9 cellular contexts compared by ENCODE assay signal in the genomic region with DNA sequence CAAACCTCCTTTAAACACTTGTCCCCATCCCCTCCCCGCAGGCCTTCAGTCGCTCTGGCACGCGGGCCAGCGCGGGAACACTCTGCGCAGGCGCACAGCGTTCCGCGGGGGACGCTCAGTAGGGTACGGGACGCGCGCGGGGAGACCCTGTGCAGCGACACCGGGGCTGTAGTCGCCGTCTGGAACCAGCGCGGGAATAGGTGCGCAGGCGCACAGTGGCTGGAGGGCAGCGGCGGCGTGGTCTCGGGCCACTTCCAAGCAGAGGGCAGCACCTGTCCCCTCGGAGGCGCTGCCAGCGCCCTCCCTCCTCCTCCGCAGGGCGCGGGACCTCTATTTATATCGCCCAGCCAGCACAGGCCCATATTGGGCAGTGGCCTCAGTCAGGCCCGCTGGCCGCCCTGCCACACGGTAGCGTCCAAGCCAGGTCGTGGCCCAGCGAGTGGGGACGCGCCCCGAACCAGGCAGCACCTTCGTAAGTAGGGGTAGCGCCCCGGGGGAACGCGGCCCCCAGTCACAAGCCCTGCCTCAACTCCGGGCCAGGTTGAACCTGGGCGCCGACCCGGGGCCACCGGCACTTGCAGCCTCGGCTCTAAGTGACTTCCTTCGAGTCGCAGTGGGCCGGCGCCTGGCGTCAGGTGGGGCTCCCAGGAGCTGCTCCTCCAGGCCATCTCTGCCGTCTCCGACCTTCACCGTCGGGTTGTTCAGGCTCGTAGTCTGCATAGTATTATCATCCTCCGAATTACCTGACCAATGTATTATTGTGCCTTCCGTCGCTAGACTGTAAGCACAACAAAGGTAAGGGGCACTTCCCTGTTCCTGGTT. TPM values are rescaled to one million over a fixed set of nuclear protein-coding genes. Genes with fewer than 3 reads are reported as not detected.
DNase-seq lines count a peak whose midpoint lies in the region; ATAC-seq, FAIRE-seq and TF ChIP-seq lines count a peak whose summit lies in the region.
"Had no signal": no experiment of that assay in that cellular context is flagged by ENCODE, and none has a peak within 500 bp of the region (broad histone marks: within the 10 kb centered on the region; RNA-seq: fewer than 3 reads in every experiment).

A gene with protein sequence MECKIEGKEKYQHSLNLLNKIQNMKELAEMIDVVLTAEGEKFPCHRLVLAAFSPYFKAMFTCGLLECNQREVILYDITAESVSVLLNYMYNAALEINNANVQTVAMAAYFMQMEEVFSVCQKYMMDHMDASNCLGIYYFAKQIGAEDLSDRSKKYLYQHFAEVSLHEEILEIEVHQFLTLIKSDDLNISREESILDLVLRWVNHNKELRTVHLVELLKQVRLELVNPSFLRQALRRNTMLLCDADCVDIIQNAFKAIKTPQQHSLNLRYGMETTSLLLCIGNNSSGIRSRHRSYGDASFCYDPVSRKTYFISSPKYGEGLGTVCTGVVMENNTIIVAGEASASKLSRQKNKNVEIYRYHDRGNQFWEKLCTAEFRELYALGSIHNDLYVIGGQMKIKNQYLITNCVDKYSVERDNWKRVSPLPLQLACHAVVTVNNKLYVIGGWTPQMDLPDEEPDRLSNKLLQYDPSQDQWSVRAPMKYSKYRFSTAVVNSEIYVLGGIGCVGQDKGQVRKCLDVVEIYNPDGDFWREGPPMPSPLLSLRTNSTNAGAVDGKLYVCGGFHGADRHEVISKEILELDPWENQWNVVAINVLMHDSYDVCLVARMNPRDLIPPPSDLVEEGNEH (plus strand): TSS at position 118 of the 822 bp plus-strand sequence. CDS start 7,830 bp downstream, outside the sequence.

- no peaks in the 10 kb centered on the region for H3K9me3 ChIP-seq in HUES6 (ENCODE audit: control insufficient read depth, insufficient read depth, low read depth, low read length)
- no peaks in the 10 kb centered on the region for H3K9me3 ChIP-seq in Caco-2

- DNase-seq in bronchial epithelial cell (ENCODE audit: low read depth) (no peak), left kidney (ENCODE audit: low read depth, low spot score) (peak; percentile 88), Caco-2 (no peak), HEK293T (ENCODE audit: extremely low spot score) (no peak)

- H3K4me1 ChIP-seq in HUES6 (ENCODE audit: control insufficient read depth, insufficient read depth, low read length) (no peaks in the 10 kb centered on the region), Caco-2 (no peaks in the 10 kb centered on the region)

- H3K4me3 Mint-ChIP-seq in stimulated activated memory B cell treated with anti-CD40 and anti-IgM and Interleukin-4, amounts not matched to agents 10 μg/mL and 1 μg/mL and 100 μg/mL, for 72 hours, result peak within 1 kb of the TSS; percentile 43
- no peak within 1 kb of the TSS for H3K4me3 Mint-ChIP-seq in Caco-2 (ENCODE audit: unreplicated experiment)

- H3K4me1 Mint-ChIP-seq in stimulated activated memory B cell treated with anti-CD40 and anti-IgM and Interleukin-4, amounts not matched to agents 10 μg/mL and 1 μg/mL and 100 μg/mL, for 72 hours, result no peaks in the 10 kb centered on the region
- no peaks in the 10 kb centered on the region for H3K4me1 Mint-ChIP-seq in Caco-2 (ENCODE audit: low read depth, unreplicated experiment)

- no peak within 1 kb of the TSS for H3K27ac ChIP-seq in HUES6 (ENCODE audit: low read depth, low read length)

- ATAC-seq in stimulated activated memory B cell treated with anti-CD40 and anti-IgM and Interleukin-4, amounts not matched to agents 10 μg/mL and 1 μg/mL and 100 μg/mL, for 72 hours, result peak; percentile 22
- no peak for ATAC-seq in GM18907 (IDR thresholded peaks at IDR 0.05; ENCODE audit: unreplicated experiment)
- no peak for ATAC-seq in GM21737 (IDR thresholded peaks at IDR 0.05; ENCODE audit: unreplicated experiment)

- H3K36me3 ChIP-seq in HUES6 (ENCODE audit: control insufficient read depth, insufficient read depth, low read length) (no peaks in the 10 kb centered on the region), bronchial epithelial cell (ENCODE audit: control insufficient read depth, insufficient read depth, low read length) (no peaks in the 10 kb centered on the region), Caco-2 (ENCODE audit: control insufficient read depth, insufficient read depth, low read length) (no peaks in the 10 kb centered on the region)

- peaks cover 59% of the 10 kb centered on the region for H3K27me3 Mint-ChIP-seq in stimulated activated memory B cell treated with anti-CD40 and anti-IgM and Interleukin-4, amounts not matched to agents 10 μg/mL and 1 μg/mL and 100 μg/mL, for 72 hours
- H3K27me3 Mint-ChIP-seq in Caco-2 (ENCODE audit: insufficient read depth, unreplicated experiment), result peaks cover 5% of the 10 kb centered on the region

- BruUV-seq in Caco-2 (replicated peaks; lab: Mats Ljungman, UMichigan), result no TSS peak

- POLR2A ChIA-PET in Caco-2 (lab: Charles Lee), result no interaction called here
- POLR2A ChIA-PET in HEK293T (lab: Yijun Ruan, JAX), result no interaction called here

- H3K36me3 Mint-ChIP-seq in stimulated activated memory B cell treated with anti-CD40 and anti-IgM and Interleukin-4, amounts not matched to agents 10 μg/mL and 1 μg/mL and 100 μg/mL, for 72 hours, result no peaks in the 10 kb centered on the region
- H3K36me3 Mint-ChIP-seq in Caco-2 (ENCODE audit: insufficient read depth, unreplicated experiment), result no peaks in the 10 kb centered on the region

- CTCF ChIA-PET in Caco-2 (lab: Charles Lee), result no interaction called here
- CTCF ChIA-PET in HEK293T (lab: Yijun Ruan, JAX), result no interaction called here

- no peak within 1 kb of the TSS for H3K27ac Mint-ChIP-seq in stimulated activated memory B cell treated with anti-CD40 and anti-IgM and Interleukin-4, amounts not matched to agents 10 μg/mL and 1 μg/mL and 100 μg/mL, for 72 hours
- H3K27ac Mint-ChIP-seq in Caco-2 (ENCODE audit: unreplicated experiment), result no peak within 1 kb of the TSS

- H3K9ac ChIP-seq in HUES6 (ENCODE audit: low read length), result no peak within 1 kb of the TSS

- TF ChIP-seq CTCF in bronchial epithelial cell (IDR thresholded peaks at IDR 0.05; ENCODE audit: insufficient read depth, low read length, severe bottlenecking) (no peak), Caco-2 (IDR thresholded peaks at IDR 0.05; ENCODE audit: insufficient read depth in 1 of 2, low read depth in 1 of 2, low read length in 1 of 2, severe bottlenecking in 1 of 2, unreplicated experiment in 1 of 2) (no peak)

- H3K4me3 ChIP-seq in HUES6 (ENCODE audit: low read depth, low read length) (peak within 1 kb of the TSS; percentile 44; the same call in 1 of the 2 replicates), bronchial epithelial cell (ENCODE audit: low read depth, low read length) (peak within 1 kb of the TSS; percentile 7), Caco-2 (ENCODE audit: low read depth, low read length) (no peak within 1 kb of the TSS)

- H3K27me3 ChIP-seq in HUES6 (ENCODE audit: control insufficient read depth, insufficient read depth, low read length) (peaks cover 49% of the 10 kb centered on the region), bronchial epithelial cell (ENCODE audit: control insufficient read depth, insufficient read depth, low read length) (peaks cover 10% of the 10 kb centered on the region), Caco-2 (replicated peaks; ENCODE audit: control insufficient read depth, insufficient read depth, low read length) (no peaks in the 10 kb centered on the region)

- intact Hi-C loops in Caco-2 (cut with micrococcal nuclease; ENCODE audit: unreplicated experiment), result no loop called here

- no peak for FAIRE-seq in bronchial epithelial cell (lab: Jason Lieb, UNC)

- H3K9me3 Mint-ChIP-seq in stimulated activated memory B cell treated with anti-CD40 and anti-IgM and Interleukin-4, amounts not matched to agents 10 μg/mL and 1 μg/mL and 100 μg/mL, for 72 hours, result peaks cover 8% of the 10 kb centered on the region
- H3K9me3 Mint-ChIP-seq in Caco-2 (ENCODE audit: unreplicated experiment), result no peaks in the 10 kb centered on the region

TF ChIP-seq in HEK293T, 16 proteins besides CTCF, POLR2A, EP300 and RAD21:
- TF ChIP-seq SP1 (IDR thresholded peaks at IDR 0.05) (no peak), ARNT (IDR thresholded peaks at IDR 0.05) (no peak), HDGF (IDR thresholded peaks at IDR 0.05; ENCODE audit: borderline replicate concordance) (no peak)

RNA-seq across cellular contexts. Expression of the gene that starts here (rescaled TPM):
- total RNA-seq in bronchial epithelial cell (under 0.01 TPM in 2 replicates), Caco-2 (2022) (not detected in 2 replicates)
- total RNA-seq: RPMI7951 had no signal
